ENCODE assay signal across 23 cellular contexts in genomic region chr12:117261267-117261666, GRCh38.
A peak's percentile ranks its signal among the peaks of the same experiment; 100 is the strongest.
DNase-seq lines count a peak whose midpoint lies in the region; ATAC-seq and TF ChIP-seq lines count a peak whose summit lies in the region.
"Had no signal": no experiment of that assay in that cellular context is flagged by ENCODE, and none has a peak within 500 bp of the region (broad histone marks: within the 10 kb centered on the region; RNA-seq: fewer than 3 reads in every experiment).

No MANE protein-coding gene starts in this region.

- no peaks in the 10 kb centered on the region for H3K9me3 Mint-ChIP-seq in GM23338
- H3K9me3 Mint-ChIP-seq: activated naive CD8-positive, alpha-beta T cell treated with anti-CD3 and anti-CD28 coated beads for 36 hours; natural killer cell; WTC11 had no signal

- peaks cover 2% of the 10 kb centered on the region; the same call in 1 of the 3 replicates for H3K36me3 Mint-ChIP-seq in GM23338 (ENCODE audit: low read depth)
- H3K36me3 Mint-ChIP-seq: activated naive CD8-positive, alpha-beta T cell treated with anti-CD3 and anti-CD28 coated beads for 36 hours; natural killer cell had no signal

- H3K27ac ChIP-seq in brain microvascular endothelial cell (no peak overlapping the region), GM23338 (ENCODE audit: low read depth) (no peak overlapping the region)
- H3K27ac ChIP-seq: heart right ventricle had no signal

- H3F3A ChIP-seq in GM23338 (replicated peaks; ENCODE audit: low read depth) = no peaks in the 10 kb centered on the region

- peak; percentile 83 for DNase-seq in Daoy (ENCODE audit: low read depth)
- DNase-seq in LoVo (ENCODE audit: low spot score) = peak; percentile 16
- DNase-seq in brain microvascular endothelial cell = peak; percentile 3
- DNase-seq in kidney glomerular epithelial cell (lab: John Stamatoyannopoulos, UW) = peak; percentile 51
- DNase-seq in GM23338 (ENCODE audit: low spot score) = no peak
- DNase-seq in GDM1 (lab: John Stamatoyannopoulos, UW) = no peak
- no peak for DNase-seq in dedifferentiated amniotic fluid mesenchymal stem cell (ENCODE audit: extremely low spot score)
- DNase-seq: activated CD8-positive, alpha-beta T cell treated with anti-CD3 and anti-CD28 coated beads, Interleukin-2, amount 10 ng/mL, durations not matched to agents 7 days and 5 days; activated naive CD8-positive, alpha-beta T cell treated with anti-CD3 and anti-CD28 coated beads for 36 hours; activated T-cell treated with anti-CD3 and anti-CD28 coated beads, Interleukin-2, amount 50 U/mL, for 48 hours; heart right ventricle; mesenchymal stem cell; natural killer cell; NCI-H2029; NCI-H510A; SIG-M5; stimulated activated CD4-positive, alpha-beta T cell treated with anti-CD3 and anti-CD28 coated beads, Interleukin-4, amount 100 ng/mL, for 4 hours; T-helper 2 cell had no signal

- H3K4me3 Mint-ChIP-seq in GM23338 = no peak overlapping the region
- H3K4me3 Mint-ChIP-seq: activated CD8-positive, alpha-beta T cell treated with anti-CD3 and anti-CD28 coated beads, Interleukin-2, amount 10 ng/mL, durations not matched to agents 7 days and 5 days; activated naive CD8-positive, alpha-beta T cell treated with anti-CD3 and anti-CD28 coated beads for 36 hours; natural killer cell; WTC11 had no signal

- H4K20me1 ChIP-seq in GM23338 (replicated peaks; ENCODE audit: insufficient read depth) = no peaks in the 10 kb centered on the region

- H3K4me2 ChIP-seq in GM23338 = no peak overlapping the region
- H3K4me2 ChIP-seq: smooth muscle cell had no signal

- H3K4me3 ChIP-seq in brain microvascular endothelial cell (ENCODE audit: low read depth, low read length) (no peak overlapping the region), GM23338 (no peak overlapping the region)
- H3K4me3 ChIP-seq: heart right ventricle, smooth muscle cell had no signal

- no peaks in the 10 kb centered on the region for H3K4me1 ChIP-seq in GM23338 (ENCODE audit: insufficient read depth)
- H3K4me1 ChIP-seq: heart right ventricle had no signal

- H3K9me2 ChIP-seq in GM23338 (ENCODE audit: insufficient read depth) = no peaks in the 10 kb centered on the region

- ATAC-seq in GM21723 (IDR thresholded peaks at IDR 0.05; ENCODE audit: unreplicated experiment) = no peak
- no peak for ATAC-seq in GM23338
- ATAC-seq: activated CD8-positive, alpha-beta T cell treated with anti-CD3 and anti-CD28 coated beads, Interleukin-2, amount 10 ng/mL, durations not matched to agents 7 days and 5 days; heart right ventricle; HepG2; natural killer cell; WTC11 had no signal

- in situ Hi-C loops in brain microvascular endothelial cell (cut with HindIII; ENCODE audit: low pct_ligation_motif_present, low sequenced_read_pairs) = no loop called here

- H3K79me2 ChIP-seq in GM23338 (replicated peaks; ENCODE audit: insufficient read depth) = no peaks in the 10 kb centered on the region

- H3K4me1 Mint-ChIP-seq in GM23338 = 0 out of 3 replicates have a peak, but pooled peaks cover 3% of the 10 kb centered on the region
- H3K4me1 Mint-ChIP-seq: activated naive CD8-positive, alpha-beta T cell treated with anti-CD3 and anti-CD28 coated beads for 36 hours; natural killer cell; WTC11 had no signal

- no peaks in the 10 kb centered on the region for H3K27me3 Mint-ChIP-seq in GM23338 (ENCODE audit: insufficient read depth, low read depth, poor library complexity)
- H3K27me3 Mint-ChIP-seq: activated naive CD8-positive, alpha-beta T cell treated with anti-CD3 and anti-CD28 coated beads for 36 hours had no signal

- no peak overlapping the region for H3K27ac Mint-ChIP-seq in GM23338
- H3K27ac Mint-ChIP-seq: activated CD8-positive, alpha-beta T cell treated with anti-CD3 and anti-CD28 coated beads, Interleukin-2, amount 10 ng/mL, durations not matched to agents 7 days and 5 days; activated naive CD8-positive, alpha-beta T cell treated with anti-CD3 and anti-CD28 coated beads for 36 hours; natural killer cell; progenitor cell of endocrine pancreas; WTC11 had no signal

- TF ChIP-seq CTCF in brain microvascular endothelial cell (IDR thresholded peaks at IDR 0.05; ENCODE audit: low read depth, low read length, missing control alignments) = no peak
- no peak for TF ChIP-seq CTCF in GM23338 (conservative IDR thresholded peaks at IDR 0.05; ENCODE audit: low read depth in 2 of 2)

- H3K36me3 ChIP-seq in brain microvascular endothelial cell (replicated peaks) (no peaks in the 10 kb centered on the region), GM23338 (ENCODE audit: insufficient read depth) (no peaks in the 10 kb centered on the region)
- H3K36me3 ChIP-seq: heart right ventricle had no signal

- H2AFZ ChIP-seq in GM23338 = no peak overlapping the region

- no peaks in the 10 kb centered on the region for H3K27me3 ChIP-seq in brain microvascular endothelial cell (replicated peaks)
- H3K27me3 ChIP-seq in GM23338 (ENCODE audit: insufficient read depth) = no peaks in the 10 kb centered on the region

TF ChIP-seq in GM23338, 12 proteins besides CTCF, POLR2A, EP300 and RAD21 (continues in another document):
- TF ChIP-seq REST (IDR thresholded peaks at IDR 0.05; ENCODE audit: unreplicated experiment) = no peak
- no peak for TF ChIP-seq ETS1 (IDR thresholded peaks at IDR 0.05)
- no peak for TF ChIP-seq NANOG (IDR thresholded peaks at IDR 0.05; ENCODE audit: borderline replicate concordance)
- TF ChIP-seq STAT1 (IDR thresholded peaks at IDR 0.05; ENCODE audit: unreplicated experiment) = no peak
- no peak for TF ChIP-seq EZH2phosphoT487 (IDR thresholded peaks at IDR 0.05; ENCODE audit: unreplicated experiment)

Comparison
In these comparisons a context has a peak if more than half of its experiments do, and no peak if none do; other contexts are left out.
1. DNase-seq: peak in Daoy (single experiment), LoVo (single experiment), brain microvascular endothelial cell (single experiment) and kidney glomerular epithelial cell (single experiment); none in GM23338 (single experiment), GDM1 (single experiment) and dedifferentiated amniotic fluid mesenchymal stem cell (single experiment).